8 cellular contexts compared by ENCODE assay signal in genomic region chr3:4866841-4867240, GRCh38.
A peak's percentile ranks its signal among the peaks of the same experiment; 100 is the strongest.
DNase-seq lines count a peak whose midpoint lies in the region; ATAC-seq lines count a peak whose summit lies in the region.

No MANE protein-coding gene starts in this region.

- H3K4me3 Mint-ChIP-seq in activated T-cell treated with anti-CD3 and anti-CD28 coated beads, Interleukin-2, amount 50 U/mL, for 24 hours = peak overlapping the region; percentile 81
- peak overlapping the region; percentile 85 for H3K4me3 Mint-ChIP-seq in activated naive CD8-positive, alpha-beta T cell treated with anti-CD3 and anti-CD28 coated beads, Interleukin-2, amount 10 ng/mL, durations not matched to agents 7 days and 5 days
- peak overlapping the region; percentile 80 to 89 (median 85) for H3K4me3 Mint-ChIP-seq in immature natural killer cell

- peaks cover 27% of the 10 kb centered on the region for H3K36me3 Mint-ChIP-seq in activated T-cell treated with anti-CD3 and anti-CD28 coated beads, Interleukin-2, amount 50 U/mL, for 24 hours (ENCODE audit: low read depth)
- H3K36me3 Mint-ChIP-seq in activated naive CD8-positive, alpha-beta T cell treated with anti-CD3 and anti-CD28 coated beads, Interleukin-2, amount 10 ng/mL, durations not matched to agents 7 days and 5 days = peaks cover 27% of the 10 kb centered on the region
- H3K36me3 Mint-ChIP-seq in immature natural killer cell = peaks cover 11 to 22% (median 16%) of the 10 kb centered on the region in 3 donors

- peak overlapping the region; percentile 94 for H3K27ac Mint-ChIP-seq in activated T-cell treated with anti-CD3 and anti-CD28 coated beads, Interleukin-2, amount 50 U/mL, for 24 hours
- peak overlapping the region; percentile 89 for H3K27ac Mint-ChIP-seq in activated naive CD8-positive, alpha-beta T cell treated with anti-CD3 and anti-CD28 coated beads, Interleukin-2, amount 10 ng/mL, durations not matched to agents 7 days and 5 days
- H3K27ac Mint-ChIP-seq in immature natural killer cell = peak overlapping the region; percentile 97 to 99 (median 98)

- POLR2A ChIA-PET in activated naive CD8-positive, alpha-beta T cell treated with anti-CD3 and anti-CD28 coated beads, Interleukin-2, amount 10 ng/mL, durations not matched to agents 7 days and 5 days (lab: Charles Lee) = interaction anchor here (0.7 to 1.6 kb wide), 4 partner anchors 19 to 153 kb away, joined by 3 to 6 read pairs (median 4); no protein-coding TSS in a partner anchor

- H3K4me1 Mint-ChIP-seq in activated T-cell treated with anti-CD3 and anti-CD28 coated beads, Interleukin-2, amount 50 U/mL, for 24 hours (ENCODE audit: low read depth) = peaks cover 43% of the 10 kb centered on the region
- H3K4me1 Mint-ChIP-seq in activated naive CD8-positive, alpha-beta T cell treated with anti-CD3 and anti-CD28 coated beads, Interleukin-2, amount 10 ng/mL, durations not matched to agents 7 days and 5 days = peaks cover 43% of the 10 kb centered on the region
- H3K4me1 Mint-ChIP-seq in immature natural killer cell = peaks cover 36 to 40% of the 10 kb centered on the region in 2 donors

- H3K27me3 Mint-ChIP-seq in activated T-cell treated with anti-CD3 and anti-CD28 coated beads, Interleukin-2, amount 50 U/mL, for 24 hours = no peaks in the 10 kb centered on the region
- H3K27me3 Mint-ChIP-seq in activated naive CD8-positive, alpha-beta T cell treated with anti-CD3 and anti-CD28 coated beads, Interleukin-2, amount 10 ng/mL, durations not matched to agents 7 days and 5 days = no peaks in the 10 kb centered on the region
- H3K27me3 Mint-ChIP-seq in immature natural killer cell (ENCODE audit: low read depth in 3 of 3) = peaks cover 20 to 34% (median 26%) of the 10 kb centered on the region in 3 donors

- no peak for ATAC-seq in activated naive CD8-positive, alpha-beta T cell treated with anti-CD3 and anti-CD28 coated beads, Interleukin-2, amount 10 ng/mL, durations not matched to agents 7 days and 5 days (ENCODE audit: low read depth)
- ATAC-seq in HG02840 (IDR thresholded peaks at IDR 0.05; ENCODE audit: low FRiP score, unreplicated experiment) (no peak), HG03280 (IDR thresholded peaks at IDR 0.05; ENCODE audit: unreplicated experiment) (no peak)

- DNase-seq in activated T-cell treated with anti-CD3 and anti-CD28 coated beads, Interleukin-2, amount 50 U/mL, for 24 hours = no peak
- DNase-seq in activated T-cell treated with anti-CD3 and anti-CD28 coated beads, Interleukin-2, amount 50 U/mL, for 48 hours = no peak
- DNase-seq in activated naive CD8-positive, alpha-beta T cell treated with anti-CD3 and anti-CD28 coated beads, Interleukin-2, amount 10 ng/mL, durations not matched to agents 7 days and 5 days = no peak
- DNase-seq in immature natural killer cell (peak; percentile 60 to 69 (median 67)), iPS-NIHi11 (ENCODE audit: low spot score) (no peak)

- peaks cover 4% of the 10 kb centered on the region for H3K9me3 Mint-ChIP-seq in activated T-cell treated with anti-CD3 and anti-CD28 coated beads, Interleukin-2, amount 50 U/mL, for 24 hours
- peaks cover 11% of the 10 kb centered on the region for H3K9me3 Mint-ChIP-seq in activated naive CD8-positive, alpha-beta T cell treated with anti-CD3 and anti-CD28 coated beads, Interleukin-2, amount 10 ng/mL, durations not matched to agents 7 days and 5 days
- H3K9me3 Mint-ChIP-seq in immature natural killer cell = peaks cover 0 to 8% (median 6%) of the 10 kb centered on the region in 6 donors

- H3K27ac ChIP-seq in temporal lobe (ENCODE audit: low read depth, low read length) = peak overlapping the region; percentile 93

Comparison
In these comparisons a context has a peak if more than half of its experiments do, and no peak if none do; other contexts are left out.
1. DNase-seq: peak in immature natural killer cell (3 of 3); none in activated T-cell treated with anti-CD3 and anti-CD28 coated beads, Interleukin-2, amount 50 U/mL, for 24 hours (single experiment), activated T-cell treated with anti-CD3 and anti-CD28 coated beads, Interleukin-2, amount 50 U/mL, for 48 hours (0 of 2), activated naive CD8-positive, alpha-beta T cell treated with anti-CD3 and anti-CD28 coated beads, Interleukin-2, amount 10 ng/mL, durations not matched to agents 7 days and 5 days (single experiment) and iPS-NIHi11 (single experiment).
2. Peak in every context shown above with its lines, with median percentiles within 50 percentile points of each other: H3K27ac Mint-ChIP-seq and H3K4me3 Mint-ChIP-seq.